7 cellular contexts compared by ENCODE assay signal in the genomic region with DNA sequence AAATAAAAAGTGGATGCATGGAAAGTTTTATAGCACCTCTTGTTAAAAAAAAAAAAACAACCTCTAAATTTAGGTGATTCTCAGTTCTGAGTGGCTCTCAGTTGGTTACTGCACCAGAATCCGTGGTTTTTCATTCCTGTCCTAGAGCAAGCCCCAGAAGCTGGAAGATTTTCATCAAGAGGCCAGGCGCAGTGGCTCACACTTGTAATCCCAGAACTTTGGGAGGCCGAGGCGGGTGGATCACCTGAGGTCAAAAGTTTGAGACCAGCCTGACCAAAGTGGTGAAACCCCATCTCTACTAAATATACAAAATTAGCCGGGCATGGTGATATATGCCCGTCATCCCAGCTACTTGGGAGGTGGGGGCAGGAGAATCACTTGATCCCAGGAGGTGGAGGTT.
"Had no signal": no experiment of that assay in that cellular context is flagged by ENCODE, and none has a peak within 500 bp of the region (broad histone marks: within the 10 kb centered on the region; RNA-seq: fewer than 3 reads in every experiment).

No MANE protein-coding gene starts in this region.

- H3K9me3 Mint-ChIP-seq: HFFc6 had no signal

- H3K4me3 Mint-ChIP-seq: HFFc6 had no signal

- H3K4me3 ChIP-seq: GM23248, HAP-1 had no signal

- H3K4me1 ChIP-seq: HAP-1 had no signal

- H3K27ac Mint-ChIP-seq: HFFc6 had no signal

- DNase-seq: GM23248, GOT3, H7, HFFc6, IMR-90 had no signal

- H3K27ac ChIP-seq: GM23248 had no signal

- ATAC-seq: HCT116 had no signal

- H3K9me3 ChIP-seq: HAP-1 had no signal

- H3K36me3 ChIP-seq: HAP-1 had no signal
